Comparison of ENCODE assay signal across 28 cellular contexts in genomic region chr14:48973136-48973535, GRCh38.
DNase-seq lines count a peak whose midpoint lies in the region; ATAC-seq, FAIRE-seq and TF ChIP-seq lines count a peak whose summit lies in the region.
"Had no signal": no experiment of that assay in that cellular context is flagged by ENCODE, and none has a peak within 500 bp of the region (broad histone marks: within the 10 kb centered on the region; RNA-seq: fewer than 3 reads in every experiment).

No MANE protein-coding gene starts in this region.

- H3K79me2 ChIP-seq in astrocyte (ENCODE audit: insufficient read depth, low read length), result no peaks in the 10 kb centered on the region

- no peaks in the 10 kb centered on the region for H3K36me3 Mint-ChIP-seq in astrocyte (ENCODE audit: low read depth, unreplicated experiment)
- H3K36me3 Mint-ChIP-seq: activated naive CD4-positive, alpha-beta T cell treated with anti-CD3 and anti-CD28 coated beads, Interleukin-2, amount 50 U/mL, for 72 hours; naive thymus-derived CD8-positive, alpha-beta T cell had no signal

- TF ChIP-seq EP300 in upper lobe of left lung (IDR thresholded peaks at IDR 0.05), result no peak

- no peaks in the 10 kb centered on the region for H3K36me3 ChIP-seq in astrocyte (ENCODE audit: insufficient read depth, low read length)
- no peaks in the 10 kb centered on the region for H3K36me3 ChIP-seq in upper lobe of left lung
- H3K36me3 ChIP-seq: SJSA1, upper lobe of right lung had no signal

- ATAC-seq in upper lobe of left lung (ENCODE audit: low FRiP score in 2 of 2) (no peak), HG02870 (IDR thresholded peaks at IDR 0.05; ENCODE audit: unreplicated experiment) (no peak)
- ATAC-seq: activated CD4-positive, CD25-positive, alpha-beta regulatory T cell treated with anti-CD3 and anti-CD28 coated beads, Interleukin-2, amount 50 U/mL, for 24 hours; activated CD8-positive, alpha-beta T cell treated with anti-CD3 and anti-CD28 coated beads for 36 hours; activated naive CD4-positive, alpha-beta T cell treated with anti-CD3 and anti-CD28 coated beads, Interleukin-2, amount 50 U/mL, for 72 hours; naive thymus-derived CD8-positive, alpha-beta T cell; upper lobe of right lung had no signal

- H3K27ac ChIP-seq in astrocyte (ENCODE audit: low read depth, low read length) (no peak overlapping the region), upper lobe of left lung (no peak overlapping the region)
- H3K27ac ChIP-seq: dorsolateral prefrontal cortex, HL-60, SJSA1, skin epidermis, upper lobe of right lung had no signal

- peak overlapping the region; percentile 84 for H3K27ac Mint-ChIP-seq in astrocyte (ENCODE audit: unreplicated experiment)
- H3K27ac Mint-ChIP-seq: activated CD8-positive, alpha-beta T cell treated with anti-CD3 and anti-CD28 coated beads for 36 hours; activated naive CD4-positive, alpha-beta T cell treated with anti-CD3 and anti-CD28 coated beads, Interleukin-2, amount 50 U/mL, for 72 hours; activated T-helper 2 cell treated with anti-CD3 and anti-CD28 coated beads, Interferon-gamma antibody, Interleukin-2, Interleukin-4, amounts not matched to agents 10 μg/mL and 5 μg/mL and 100 μg/mL, durations not matched to agents 14 hours and 24 hours and 36 hours; CD4-positive, alpha-beta T cell; IgD-negative memory B cell; naive thymus-derived CD8-positive, alpha-beta T cell had no signal

- no peaks in the 10 kb centered on the region for H3K4me1 ChIP-seq in astrocyte (ENCODE audit: insufficient read depth, low read length)
- H3K4me1 ChIP-seq in upper lobe of left lung, result no peaks in the 10 kb centered on the region
- H3K4me1 ChIP-seq: SJSA1, upper lobe of right lung had no signal

- H3K9me3 Mint-ChIP-seq in astrocyte (ENCODE audit: unreplicated experiment), result no peaks in the 10 kb centered on the region
- H3K9me3 Mint-ChIP-seq: activated CD8-positive, alpha-beta T cell treated with anti-CD3 and anti-CD28 coated beads for 36 hours; CD4-positive, alpha-beta T cell; IgD-negative memory B cell had no signal

- H3K4me2 ChIP-seq in astrocyte (ENCODE audit: low read length), result no peak overlapping the region

- H3K27me3 ChIP-seq in astrocyte (ENCODE audit: insufficient read depth, low read length) (no peaks in the 10 kb centered on the region), upper lobe of left lung (no peaks in the 10 kb centered on the region)
- H3K27me3 ChIP-seq: dorsolateral prefrontal cortex, SJSA1, upper lobe of right lung had no signal

- H2AFZ ChIP-seq in astrocyte (ENCODE audit: low read depth, low read length), result no peak overlapping the region

- no peak for FAIRE-seq in astrocyte (lab: Jason Lieb, UNC)

- no peaks in the 10 kb centered on the region for H3K9me3 ChIP-seq in astrocyte (ENCODE audit: insufficient read depth, low read depth, low read length)
- H3K9me3 ChIP-seq in upper lobe of left lung, result no peaks in the 10 kb centered on the region
- H3K9me3 ChIP-seq: SJSA1, upper lobe of right lung had no signal

- no peak overlapping the region for H3K9ac ChIP-seq in astrocyte (ENCODE audit: low read length)

- DNase-seq in HS-5 (ENCODE audit: low read depth) (peak; percentile 37), astrocyte (ENCODE audit: low read depth) (peak; percentile 75), kidney tubule cell (ENCODE audit: low spot score) (peak; percentile 5), DMS53 treated with DMSO at 0.1 percent for 48 hours (lab: John Stamatoyannopoulos, UW; ENCODE audit: unreplicated experiment) (no peak), upper lobe of left lung (no peak)
- DNase-seq in activated CD4-positive, alpha-beta T cell treated with anti-CD3 and anti-CD28 coated beads for 48 hours, result no peak
- DNase-seq: activated CD8-positive, alpha-beta T cell treated with anti-CD3 and anti-CD28 coated beads for 36 hours; AML-193; aorta; CD4-positive, alpha-beta T cell; dorsolateral prefrontal cortex; EL; islet precursor cell; naive thymus-derived CD8-positive, alpha-beta T cell; NCI-H1417; NCI-H2081; NCI-H2227 treated with DMSO at 0.1 percent for 48 hours; NCI-H748 treated with DMSO at 0.1 percent for 48 hours; stimulated activated CD4-positive, alpha-beta T cell treated with anti-CD3 and anti-CD28 coated beads, Interleukin-2, amount 100 ng/mL, for 24 hours; upper lobe of right lung had no signal

- H3K4me3 ChIP-seq in astrocyte (ENCODE audit: insufficient read depth, low read depth, low read length) (no peak overlapping the region), upper lobe of left lung (no peak overlapping the region)
- H3K4me3 ChIP-seq: dorsolateral prefrontal cortex, SJSA1, skin epidermis, upper lobe of right lung had no signal

- no peaks in the 10 kb centered on the region for H3K27me3 Mint-ChIP-seq in astrocyte (ENCODE audit: low read depth, unreplicated experiment)
- H3K27me3 Mint-ChIP-seq: IgD-negative memory B cell had no signal

- no peaks in the 10 kb centered on the region for H4K20me1 ChIP-seq in astrocyte (ENCODE audit: insufficient read depth, low read length)

- peaks cover 32% of the 10 kb centered on the region for H3K4me1 Mint-ChIP-seq in astrocyte (ENCODE audit: low read depth, unreplicated experiment)
- H3K4me1 Mint-ChIP-seq: naive thymus-derived CD8-positive, alpha-beta T cell had no signal

- no peak for TF ChIP-seq CTCF in astrocyte (IDR thresholded peaks at IDR 0.05; ENCODE audit: insufficient read depth, low read depth, low read length)
- TF ChIP-seq CTCF in upper lobe of left lung (IDR thresholded peaks at IDR 0.05), result no peak

- H3K4me3 Mint-ChIP-seq in astrocyte (ENCODE audit: unreplicated experiment), result no peak overlapping the region
- H3K4me3 Mint-ChIP-seq: activated CD8-positive, alpha-beta T cell treated with anti-CD3 and anti-CD28 coated beads for 36 hours; CD4-positive, alpha-beta T cell; IgD-negative memory B cell; naive thymus-derived CD8-positive, alpha-beta T cell had no signal

- no peak for TF ChIP-seq POLR2A in upper lobe of left lung (IDR thresholded peaks at IDR 0.05)

Comparison
In these comparisons a context has a peak if more than half of its experiments do, and no peak if none do; other contexts are left out.
1. DNase-seq: peak in HS-5 (single experiment), astrocyte (single experiment) and kidney tubule cell (single experiment); none in DMS53 treated with DMSO at 0.1 percent for 48 hours (single experiment), upper lobe of left lung (0 of 2) and activated CD4-positive, alpha-beta T cell treated with anti-CD3 and anti-CD28 coated beads for 48 hours (single experiment).